2 cellular contexts compared by ENCODE assay signal in genomic region chr16:84404936-84405640, GRCh38.
TF ChIP-seq lines count a peak whose summit lies in the region.

No MANE protein-coding gene starts in this region.

TF ChIP-seq in H1, 55 proteins besides CTCF, POLR2A, EP300 and RAD21:
- no peak for TF ChIP-seq CHD2 (IDR thresholded peaks at IDR 0.05; ENCODE audit: low read length)
- no peak for TF ChIP-seq SP1 (IDR thresholded peaks at IDR 0.05; ENCODE audit: low read depth, low read length)
- TF ChIP-seq SIRT6 (IDR thresholded peaks at IDR 0.05; ENCODE audit: low read length) = no peak

TF ChIP-seq in GM12891, 5 proteins besides CTCF, POLR2A, EP300 and RAD21:
- no peak for TF ChIP-seq PAX5 (IDR thresholded peaks at IDR 0.05; ENCODE audit: insufficient read depth, low read length, severe bottlenecking)
- no peak for TF ChIP-seq SPI1 (IDR thresholded peaks at IDR 0.05; ENCODE audit: low read depth, low read length)
- no peak for TF ChIP-seq POLR2AphosphoS5 (IDR thresholded peaks at IDR 0.05; ENCODE audit: low read depth, low read length)
- TF ChIP-seq TAF1 (IDR thresholded peaks at IDR 0.05; ENCODE audit: low read depth, low read length) = no peak
- no peak for TF ChIP-seq POU2F2 (IDR thresholded peaks at IDR 0.05; ENCODE audit: low read depth, low read length)
TF ChIP-seq in GM12891: peak in this region for 0.
